In genomic region chr2:236366049-236366387, GRCh38 we compare ENCODE assay signal across 2 cellular contexts.
TF ChIP-seq lines count a peak whose summit lies in the region.

No MANE protein-coding gene starts in this region.

TF ChIP-seq in GM12878, 131 proteins besides CTCF, POLR2A, EP300 and RAD21 (continued from another document):
- TF ChIP-seq NBN (IDR thresholded peaks at IDR 0.05) (no peak), BRCA1 (IDR thresholded peaks at IDR 0.05; ENCODE audit: low read depth, low read length) (no peak), NR2F1 (conservative IDR thresholded peaks at IDR 0.05) (no peak), SRF (IDR thresholded peaks at IDR 0.05; ENCODE audit: low read depth in 2 of 2, low read length in 2 of 2) (no peak), PAX8 (IDR thresholded peaks at IDR 0.05) (no peak), CBFB (IDR thresholded peaks at IDR 0.05; ENCODE audit: low read depth) (no peak), EZH2 (IDR thresholded peaks at IDR 0.05; ENCODE audit: borderline replicate concordance, control insufficient read depth, low read depth, low read length) (no peak)
- TF ChIP-seq, protein P1, sequence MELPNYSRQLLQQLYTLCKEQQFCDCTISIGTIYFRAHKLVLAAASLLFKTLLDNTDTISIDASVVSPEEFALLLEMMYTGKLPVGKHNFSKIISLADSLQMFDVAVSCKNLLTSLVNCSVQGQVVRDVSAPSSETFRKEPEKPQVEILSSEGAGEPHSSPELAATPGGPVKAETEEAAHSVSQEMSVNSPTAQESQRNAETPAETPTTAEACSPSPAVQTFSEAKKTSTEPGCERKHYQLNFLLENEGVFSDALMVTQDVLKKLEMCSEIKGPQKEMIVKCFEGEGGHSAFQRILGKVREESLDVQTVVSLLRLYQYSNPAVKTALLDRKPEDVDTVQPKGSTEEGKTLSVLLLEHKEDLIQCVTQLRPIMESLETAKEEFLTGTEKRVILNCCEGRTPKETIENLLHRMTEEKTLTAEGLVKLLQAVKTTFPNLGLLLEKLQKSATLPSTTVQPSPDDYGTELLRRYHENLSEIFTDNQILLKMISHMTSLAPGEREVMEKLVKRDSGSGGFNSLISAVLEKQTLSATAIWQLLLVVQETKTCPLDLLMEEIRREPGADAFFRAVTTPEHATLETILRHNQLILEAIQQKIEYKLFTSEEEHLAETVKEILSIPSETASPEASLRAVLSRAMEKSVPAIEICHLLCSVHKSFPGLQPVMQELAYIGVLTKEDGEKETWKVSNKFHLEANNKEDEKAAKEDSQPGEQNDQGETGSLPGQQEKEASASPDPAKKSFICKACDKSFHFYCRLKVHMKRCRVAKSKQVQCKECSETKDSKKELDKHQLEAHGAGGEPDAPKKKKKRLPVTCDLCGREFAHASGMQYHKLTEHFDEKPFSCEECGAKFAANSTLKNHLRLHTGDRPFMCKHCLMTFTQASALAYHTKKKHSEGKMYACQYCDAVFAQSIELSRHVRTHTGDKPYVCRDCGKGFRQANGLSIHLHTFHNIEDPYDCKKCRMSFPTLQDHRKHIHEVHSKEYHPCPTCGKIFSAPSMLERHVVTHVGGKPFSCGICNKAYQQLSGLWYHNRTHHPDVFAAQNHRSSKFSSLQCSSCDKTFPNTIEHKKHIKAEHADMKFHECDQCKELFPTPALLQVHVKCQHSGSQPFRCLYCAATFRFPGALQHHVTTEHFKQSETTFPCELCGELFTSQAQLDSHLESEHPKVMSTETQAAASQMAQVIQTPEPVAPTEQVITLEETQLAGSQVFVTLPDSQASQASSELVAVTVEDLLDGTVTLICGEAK (IDR thresholded peaks at IDR 0.05; ENCODE audit: borderline replicate concordance), result no peak
- TF ChIP-seq, protein P2, sequence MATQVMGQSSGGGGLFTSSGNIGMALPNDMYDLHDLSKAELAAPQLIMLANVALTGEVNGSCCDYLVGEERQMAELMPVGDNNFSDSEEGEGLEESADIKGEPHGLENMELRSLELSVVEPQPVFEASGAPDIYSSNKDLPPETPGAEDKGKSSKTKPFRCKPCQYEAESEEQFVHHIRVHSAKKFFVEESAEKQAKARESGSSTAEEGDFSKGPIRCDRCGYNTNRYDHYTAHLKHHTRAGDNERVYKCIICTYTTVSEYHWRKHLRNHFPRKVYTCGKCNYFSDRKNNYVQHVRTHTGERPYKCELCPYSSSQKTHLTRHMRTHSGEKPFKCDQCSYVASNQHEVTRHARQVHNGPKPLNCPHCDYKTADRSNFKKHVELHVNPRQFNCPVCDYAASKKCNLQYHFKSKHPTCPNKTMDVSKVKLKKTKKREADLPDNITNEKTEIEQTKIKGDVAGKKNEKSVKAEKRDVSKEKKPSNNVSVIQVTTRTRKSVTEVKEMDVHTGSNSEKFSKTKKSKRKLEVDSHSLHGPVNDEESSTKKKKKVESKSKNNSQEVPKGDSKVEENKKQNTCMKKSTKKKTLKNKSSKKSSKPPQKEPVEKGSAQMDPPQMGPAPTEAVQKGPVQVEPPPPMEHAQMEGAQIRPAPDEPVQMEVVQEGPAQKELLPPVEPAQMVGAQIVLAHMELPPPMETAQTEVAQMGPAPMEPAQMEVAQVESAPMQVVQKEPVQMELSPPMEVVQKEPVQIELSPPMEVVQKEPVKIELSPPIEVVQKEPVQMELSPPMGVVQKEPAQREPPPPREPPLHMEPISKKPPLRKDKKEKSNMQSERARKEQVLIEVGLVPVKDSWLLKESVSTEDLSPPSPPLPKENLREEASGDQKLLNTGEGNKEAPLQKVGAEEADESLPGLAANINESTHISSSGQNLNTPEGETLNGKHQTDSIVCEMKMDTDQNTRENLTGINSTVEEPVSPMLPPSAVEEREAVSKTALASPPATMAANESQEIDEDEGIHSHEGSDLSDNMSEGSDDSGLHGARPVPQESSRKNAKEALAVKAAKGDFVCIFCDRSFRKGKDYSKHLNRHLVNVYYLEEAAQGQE (IDR thresholded peaks at IDR 0.05; ENCODE audit: low read depth, low read length), result no peak
TF ChIP-seq in GM12878: peak in this region for 0.

TF ChIP-seq in SK-N-SH, 30 proteins besides CTCF, POLR2A, EP300 and RAD21 (continued from another document):
- TF ChIP-seq, protein P2 (IDR thresholded peaks at IDR 0.05; ENCODE audit: low read depth, low read length), result no peak
- TF ChIP-seq TCF12 (IDR thresholded peaks at IDR 0.05) (no peak), USF2 (IDR thresholded peaks at IDR 0.05; ENCODE audit: borderline replicate concordance, low read depth, low read length) (no peak), CHD2 (IDR thresholded peaks at IDR 0.05; ENCODE audit: low read length, partially characterized antibody) (no peak)
